In the genomic region with DNA sequence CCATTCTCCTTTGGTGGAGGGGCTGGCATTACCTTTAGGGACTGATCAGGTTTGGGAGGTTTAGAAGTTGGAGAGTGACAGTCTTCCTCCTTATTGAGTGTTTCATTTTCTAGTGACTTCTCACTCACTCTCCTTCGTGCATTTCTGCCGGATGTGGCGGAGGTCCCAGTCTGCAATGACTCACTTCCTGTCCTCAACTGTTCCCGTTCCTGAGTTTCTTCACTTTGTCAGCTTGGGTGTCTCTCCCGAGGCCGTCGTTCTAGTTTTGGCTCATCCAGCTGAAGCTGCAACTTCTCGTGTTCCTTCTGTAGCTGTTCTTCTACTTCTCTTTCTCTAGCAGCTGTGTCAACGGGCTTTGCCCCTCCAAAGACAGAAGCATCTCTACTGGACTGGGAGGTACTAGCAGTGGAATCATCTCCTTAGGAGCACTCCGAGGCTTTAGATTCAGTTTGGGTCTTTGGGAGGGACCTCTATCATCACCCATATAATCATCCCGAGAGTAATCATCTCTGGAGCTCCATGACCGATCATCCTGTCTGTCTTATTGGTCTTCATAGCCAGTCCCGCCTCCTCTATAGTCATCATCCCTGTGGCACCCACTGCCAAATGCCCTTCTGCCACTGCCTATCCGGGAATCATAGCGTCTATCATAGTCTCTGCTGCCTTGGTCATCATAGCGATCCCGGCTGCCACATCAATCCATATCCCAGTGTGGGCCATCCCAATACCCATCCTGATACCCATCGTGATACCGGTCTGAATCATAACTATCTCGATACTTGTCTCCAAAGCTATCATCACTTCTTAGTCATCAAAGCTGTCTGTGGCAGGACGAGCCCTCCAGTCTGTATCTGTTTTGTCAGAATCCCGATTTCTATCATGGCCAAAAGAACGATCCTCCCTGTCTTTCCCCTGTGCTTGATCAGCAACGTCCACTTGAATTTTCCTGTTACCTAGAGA, we compare ENCODE assay signal across 9 cellular contexts. TPM values are rescaled to one million over a fixed set of nuclear protein-coding genes. Genes with fewer than 3 reads are reported as not detected.
DNase-seq lines count a peak whose midpoint lies in the region; ATAC-seq, FAIRE-seq and TF ChIP-seq lines count a peak whose summit lies in the region.
"Had no signal": no experiment of that assay in that cellular context is flagged by ENCODE, and none has a peak within 500 bp of the region (broad histone marks: within the 10 kb centered on the region; RNA-seq: fewer than 3 reads in every experiment).

No MANE protein-coding gene starts in this region.

- ATAC-seq in GM18498 (IDR thresholded peaks at IDR 0.05; ENCODE audit: unreplicated experiment) = no peak
- ATAC-seq in HG03108 (IDR thresholded peaks at IDR 0.05; ENCODE audit: unreplicated experiment) = no peak

- peaks cover 13% of the 10 kb centered on the region for H3K36me3 Mint-ChIP-seq in T-helper 1 cell treated with Interleukin-12 subunit alpha and Interleukin-12 subunit beta and Interleukin-4 antibody, amounts not matched to agents 30 μg/mL and 1 μg/mL, for 36 hours (ENCODE audit: low read depth)
- no peaks in the 10 kb centered on the region for H3K36me3 Mint-ChIP-seq in progenitor cell of endocrine pancreas (ENCODE audit: insufficient read depth)

- no peaks in the 10 kb centered on the region for H3K27me3 Mint-ChIP-seq in T-helper 1 cell treated with Interleukin-12 subunit alpha and Interleukin-12 subunit beta and Interleukin-4 antibody, amounts not matched to agents 30 μg/mL and 1 μg/mL, for 36 hours (ENCODE audit: low read depth)
- no peaks in the 10 kb centered on the region for H3K27me3 Mint-ChIP-seq in progenitor cell of endocrine pancreas

- TF ChIP-seq CTCF in progenitor cell of endocrine pancreas (IDR thresholded peaks at IDR 0.05; ENCODE audit: unreplicated experiment) = no peak

- peaks cover 10% of the 10 kb centered on the region for H3K9me3 Mint-ChIP-seq in T-helper 1 cell treated with Interleukin-12 subunit alpha and Interleukin-12 subunit beta and Interleukin-4 antibody, amounts not matched to agents 30 μg/mL and 1 μg/mL, for 36 hours
- peaks cover 19% of the 10 kb centered on the region for H3K9me3 Mint-ChIP-seq in progenitor cell of endocrine pancreas (ENCODE audit: low read depth)

- peak; percentile 98 for FAIRE-seq in GM19239 (lab: Jason Lieb, UNC)

- peak overlapping the region; percentile 81 for H3K27ac Mint-ChIP-seq in T-helper 1 cell treated with Interleukin-12 subunit alpha and Interleukin-12 subunit beta and Interleukin-4 antibody, amounts not matched to agents 30 μg/mL and 1 μg/mL, for 36 hours
- no peak overlapping the region for H3K27ac Mint-ChIP-seq in progenitor cell of endocrine pancreas

- H3K4me1 Mint-ChIP-seq in T-helper 1 cell treated with Interleukin-12 subunit alpha and Interleukin-12 subunit beta and Interleukin-4 antibody, amounts not matched to agents 30 μg/mL and 1 μg/mL, for 36 hours (ENCODE audit: low read depth) = peaks cover 20% of the 10 kb centered on the region
- H3K4me1 Mint-ChIP-seq in progenitor cell of endocrine pancreas (ENCODE audit: low read depth) = no peaks in the 10 kb centered on the region

- H3K27ac ChIP-seq in caudate nucleus (ENCODE audit: low read depth, low read length) = peak overlapping the region; percentile 52
- H3K27ac ChIP-seq: cardiac muscle cell had no signal

- peak overlapping the region; percentile 57 for H3K4me3 Mint-ChIP-seq in T-helper 1 cell treated with Interleukin-12 subunit alpha and Interleukin-12 subunit beta and Interleukin-4 antibody, amounts not matched to agents 30 μg/mL and 1 μg/mL, for 36 hours
- H3K4me3 Mint-ChIP-seq in progenitor cell of endocrine pancreas (ENCODE audit: low read depth) = no peak overlapping the region

- no peak for DNase-seq in GM19239 (ENCODE audit: insufficient read length, low spot score)
- DNase-seq in caudate nucleus (lab: John Stamatoyannopoulos, UW) = peak in 13 of 61 donors; percentile 0 to 20 (median 3)
- peak; percentile 58 for DNase-seq in stimulated activated CD4-positive, alpha-beta T cell treated with anti-CD3 and anti-CD28 coated beads, Interleukin-15, amount 100 ng/mL, for 24 hours
- no peak for DNase-seq in GOT3 (lab: John Stamatoyannopoulos, UW)
- no peak for DNase-seq in progenitor cell of endocrine pancreas (ENCODE audit: low spot score, unreplicated experiment)

RNA-seq across cellular contexts. Expression of a gene that starts 35.3 kb away (rescaled TPM):
- total RNA-seq in progenitor cell of endocrine pancreas = not detected in 2 replicates
- total RNA-seq: cardiac muscle cell had no signal
